ENCODE assay signal across 24 cellular contexts in the genomic region with DNA sequence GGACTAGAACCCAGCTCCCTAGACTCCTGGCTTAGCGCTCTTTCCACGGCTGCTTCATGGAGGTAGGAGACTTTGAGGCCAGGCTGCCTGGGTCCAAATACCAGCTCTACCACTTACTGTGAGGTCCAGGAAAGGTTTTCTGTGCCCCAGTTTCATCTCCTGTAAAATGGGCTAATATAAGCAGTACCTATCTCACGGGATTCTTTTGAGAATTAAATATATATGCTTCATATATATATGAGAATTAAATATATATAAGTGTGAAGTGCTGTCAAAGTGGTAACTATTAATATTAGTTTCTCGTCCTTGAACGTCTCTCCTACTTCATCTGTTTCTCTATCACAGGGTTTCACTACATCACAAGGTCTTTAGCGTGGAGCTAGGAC. TPM values are rescaled to one million over a fixed set of nuclear protein-coding genes. Genes with fewer than 3 reads are reported as not detected.
DNase-seq lines count a peak whose midpoint lies in the region; ATAC-seq and TF ChIP-seq lines count a peak whose summit lies in the region.
"Had no signal": no experiment of that assay in that cellular context is flagged by ENCODE, and none has a peak within 500 bp of the region (broad histone marks: within the 10 kb centered on the region; RNA-seq: fewer than 3 reads in every experiment).

No MANE protein-coding gene starts in this region.

- CTCF ChIA-PET in Caco-2 (lab: Charles Lee): interaction anchor here (0.6 to 1.3 kb wide), 4 partner anchors 9 to 124 kb away, joined by 3 to 4 read pairs (median 4); a partner anchor contains a TSS

- POLR2A ChIA-PET in Caco-2 (lab: Charles Lee): interaction anchor here (0.6 to 2.0 kb wide), 10 partner anchors 11 to 230 kb away, joined by 3 to 9 read pairs (median 4); a partner anchor contains a TSS

- H3K27ac ChIP-seq in Peyer's patch: peak overlapping the region in 3 of 4 donors; percentile 55 to 77 (median 70)
- peak overlapping the region; percentile 94 for H3K27ac ChIP-seq in hepatocyte

- H3K4me1 ChIP-seq in Caco-2 (peaks cover 34% of the 10 kb centered on the region), Peyer's patch (peaks cover 0 to 5% (median 0%) of the 10 kb centered on the region in 4 donors), hepatocyte (ENCODE audit: insufficient read depth) (peaks cover 6% of the 10 kb centered on the region)
- H3K4me1 ChIP-seq: BE2C had no signal

- H3K27me3 Mint-ChIP-seq in Caco-2 (ENCODE audit: insufficient read depth, unreplicated experiment) (no peaks in the 10 kb centered on the region), neural crest cell (ENCODE audit: low read depth) (no peaks in the 10 kb centered on the region)
- H3K27me3 Mint-ChIP-seq: IgD-negative memory B cell had no signal

- no peak for DNase-seq in Caco-2
- no peak for DNase-seq in Peyer's patch
- no peak for DNase-seq in hepatocyte (ENCODE audit: low spot score)
- DNase-seq in neural crest cell (ENCODE audit: low read depth, low spot score): no peak
- DNase-seq: BE2C, DMS79, Karpas-422, MV-4-11, NCI-H1105 treated with DMSO at 0.1 percent for 48 hours, NCI-H2081 treated with DMSO at 0.1 percent for 48 hours, NCI-H2171 treated with DMSO at 0.1 percent for 48 hours, NCI-H446, NCI-H526, Right ventricle myocardium superior had no signal

- no peak overlapping the region for H2AFZ ChIP-seq in hepatocyte

- TF ChIP-seq POLR2A in Peyer's patch (IDR thresholded peaks at IDR 0.05): no peak

- H3K27ac Mint-ChIP-seq in Caco-2 (ENCODE audit: unreplicated experiment): peak overlapping the region; percentile 94
- peak overlapping the region; percentile 83 for H3K27ac Mint-ChIP-seq in neural crest cell (ENCODE audit: unreplicated experiment)
- H3K27ac Mint-ChIP-seq: IgD-negative memory B cell had no signal

- TF ChIP-seq CTCF in Caco-2 (IDR thresholded peaks at IDR 0.05; ENCODE audit: insufficient read depth in 1 of 2, low read depth in 1 of 2, low read length in 1 of 2, severe bottlenecking in 1 of 2, unreplicated experiment in 1 of 2): no peak
- TF ChIP-seq CTCF in Peyer's patch (IDR thresholded peaks at IDR 0.05): no peak
- no peak for TF ChIP-seq CTCF in hepatocyte (IDR thresholded peaks at IDR 0.05; ENCODE audit: poor library complexity)
- TF ChIP-seq CTCF in neural crest cell (conservative IDR thresholded peaks at IDR 0.05): no peak

- H3K79me2 ChIP-seq in hepatocyte: no peaks in the 10 kb centered on the region

- H3K4me1 Mint-ChIP-seq in Caco-2 (ENCODE audit: low read depth, unreplicated experiment) (peaks cover 23% of the 10 kb centered on the region), neural crest cell (no peaks in the 10 kb centered on the region)

- H3K9me3 Mint-ChIP-seq in Caco-2 (ENCODE audit: unreplicated experiment): no peaks in the 10 kb centered on the region
- no peaks in the 10 kb centered on the region for H3K9me3 Mint-ChIP-seq in neural crest cell
- H3K9me3 Mint-ChIP-seq: IgD-negative memory B cell had no signal

- no peaks in the 10 kb centered on the region for H3K27me3 ChIP-seq in Caco-2 (replicated peaks; ENCODE audit: control insufficient read depth, insufficient read depth, low read length)
- no peaks in the 10 kb centered on the region for H3K27me3 ChIP-seq in Peyer's patch
- no peaks in the 10 kb centered on the region for H3K27me3 ChIP-seq in hepatocyte
- H3K27me3 ChIP-seq: BE2C had no signal

- intact Hi-C loops in Caco-2 (cut with micrococcal nuclease; ENCODE audit: unreplicated experiment): no loop called here

- ATAC-seq in HG02588 (IDR thresholded peaks at IDR 0.05; ENCODE audit: unreplicated experiment) (no peak), HG02870 (IDR thresholded peaks at IDR 0.05; ENCODE audit: unreplicated experiment) (no peak), HG03175 (IDR thresholded peaks at IDR 0.05; ENCODE audit: unreplicated experiment) (no peak), GM18868 (IDR thresholded peaks at IDR 0.05; ENCODE audit: unreplicated experiment) (no peak)

- no peaks in the 10 kb centered on the region for H3K9me2 ChIP-seq in hepatocyte (replicated peaks; ENCODE audit: insufficient read depth)

- no peaks in the 10 kb centered on the region for H4K20me1 ChIP-seq in hepatocyte (ENCODE audit: insufficient read depth, poor library complexity, severe bottlenecking)

- no peak overlapping the region for H3K4me3 ChIP-seq in Caco-2 (ENCODE audit: low read depth, low read length)
- no peak overlapping the region for H3K4me3 ChIP-seq in Peyer's patch
- H3K4me3 ChIP-seq in hepatocyte: no peak overlapping the region

- H3K4me2 ChIP-seq in hepatocyte: peak overlapping the region; percentile 61

- peaks cover 6% of the 10 kb centered on the region for H3K36me3 ChIP-seq in Caco-2 (ENCODE audit: control insufficient read depth, insufficient read depth, low read length)
- peaks cover 0 to 100% (median 0%) of the 10 kb centered on the region in 3 donors for H3K36me3 ChIP-seq in Peyer's patch
- no peaks in the 10 kb centered on the region for H3K36me3 ChIP-seq in hepatocyte (replicated peaks; ENCODE audit: insufficient read depth, low read depth)
- H3K36me3 ChIP-seq: BE2C had no signal

- no TSS peak for BruUV-seq in Caco-2 (replicated peaks; lab: Mats Ljungman, UMichigan)

- WGBS in hepatocyte (ENCODE audit: low lambda C conversion rate, missing lambda C conversion rate): 89% methylated on average over 6 of the region's 6 CpGs

- H3K9me3 ChIP-seq in Caco-2 (no peaks in the 10 kb centered on the region), Peyer's patch (no peaks in the 10 kb centered on the region), hepatocyte (ENCODE audit: low read depth) (no peaks in the 10 kb centered on the region)
- H3K9me3 ChIP-seq: BE2C had no signal

- H3K36me3 Mint-ChIP-seq in Caco-2 (ENCODE audit: insufficient read depth, unreplicated experiment): peaks cover 57% of the 10 kb centered on the region
- H3K36me3 Mint-ChIP-seq in neural crest cell (ENCODE audit: low read depth): peaks cover 9% of the 10 kb centered on the region
- H3K36me3 Mint-ChIP-seq: IgD-negative memory B cell had no signal

- H3K4me3 Mint-ChIP-seq in Caco-2 (ENCODE audit: unreplicated experiment) (peak overlapping the region; percentile 74), neural crest cell (no peak overlapping the region)
- H3K4me3 Mint-ChIP-seq: IgD-negative memory B cell had no signal

RNA-seq across cellular contexts. Expression of a gene that starts 10.2 kb away (rescaled TPM):
- 2.0 and 2.9 TPM in 2 replicates for total RNA-seq in Caco-2 (2022)
- not detected for total RNA-seq in Peyer's patch
- total RNA-seq in hepatocyte: 0.32 TPM in 1 of 2 replicates, not detected in the other
- 0.63 and 5.0 TPM in 2 replicates for polyA plus RNA-seq in hepatocyte
- 9.1 and 11.0 TPM in 2 replicates for total RNA-seq in neural crest cell
- total RNA-seq: H4, SK-MEL-5 had no signal

RNA-seq across cellular contexts. Expression of a gene that starts 12.1 kb away (rescaled TPM):
- total RNA-seq in Caco-2 (2022) (62.7 and 63.2 TPM in 2 replicates), Peyer's patch (10 to 100 TPM; 44.1 to 92.6 (median 63.1) TPM), hepatocyte (63.2 and 66.8 TPM in 2 replicates), neural crest cell (70.9 and 73.6 TPM in 2 replicates)
- 81.3 and 94.7 TPM in 2 replicates for polyA plus RNA-seq in hepatocyte

RNA-seq across cellular contexts. Expression of a gene that starts 15.6 kb away (rescaled TPM):
- total RNA-seq in Caco-2 (2022) (not detected in 2 replicates), Peyer's patch (not detected), hepatocyte (not detected in 2 replicates), neural crest cell (not detected in 2 replicates)
- polyA plus RNA-seq in hepatocyte: not detected in 2 replicates
- total RNA-seq: A673, H4, M059J, OCI-LY7, Right ventricle myocardium superior, SK-MEL-5 had no signal

RNA-seq across cellular contexts. Expression of a gene that starts 21.3 kb away (rescaled TPM):
- total RNA-seq in Caco-2 (2022) (13.9 and 17.5 TPM in 2 replicates), Peyer's patch (10 to 100 TPM in 3 of 4 donors, 1 to 10 TPM in 1; 7.2 to 25.6 (median 19.7) TPM), hepatocyte (2.2 and 5.3 TPM in 2 replicates), neural crest cell (24.0 and 24.2 TPM in 2 replicates)
- polyA plus RNA-seq in hepatocyte: 14.9 and 18.9 TPM in 2 replicates
- total RNA-seq: H4 had no signal

RNA-seq across cellular contexts. Expression of a gene that starts 24.1 kb away (rescaled TPM):
- total RNA-seq in Caco-2 (2022) (not detected in 2 replicates), Peyer's patch (not detected), hepatocyte (1.3 TPM in 1 of 2 replicates, not detected in the other), neural crest cell (not detected in 2 replicates)
- polyA plus RNA-seq in hepatocyte: 1.2 and 3.0 TPM in 2 replicates
- total RNA-seq: A673, H4, M059J, OCI-LY7, Right ventricle myocardium superior, SK-MEL-5 had no signal
- polyA plus RNA-seq: IgD-negative memory B cell had no signal
